ENCODE assay signal across 13 cellular contexts in genomic region chr7:38673795-38674194, GRCh38. TPM values are rescaled to one million over a fixed set of nuclear protein-coding genes. Genes with fewer than 3 reads are reported as not detected.
DNase-seq lines count a peak whose midpoint lies in the region; FAIRE-seq and TF ChIP-seq lines count a peak whose summit lies in the region.
"Had no signal": no experiment of that assay in that cellular context is flagged by ENCODE, and none has a peak within 500 bp of the region (broad histone marks: within the 10 kb centered on the region; RNA-seq: fewer than 3 reads in every experiment).

No MANE protein-coding gene starts in this region.

- no peaks in the 10 kb centered on the region for H3K36me3 Mint-ChIP-seq in astrocyte (ENCODE audit: low read depth, unreplicated experiment)

- no peak overlapping the region for H3K4me3 ChIP-seq in astrocyte (ENCODE audit: insufficient read depth, low read depth, low read length)
- no peak overlapping the region for H3K4me3 ChIP-seq in right atrium auricular region
- H3K4me3 ChIP-seq: GM12878, SJSA1, tibial artery had no signal

- no peaks in the 10 kb centered on the region for H3K4me1 Mint-ChIP-seq in astrocyte (ENCODE audit: low read depth, unreplicated experiment)
- H3K4me1 Mint-ChIP-seq: activated naive CD8-positive, alpha-beta T cell treated with anti-CD3 and anti-CD28 coated beads for 36 hours had no signal

- no peaks in the 10 kb centered on the region for H4K20me1 ChIP-seq in astrocyte (ENCODE audit: insufficient read depth, low read length)

- H3K79me2 ChIP-seq in astrocyte (ENCODE audit: insufficient read depth, low read length): no peaks in the 10 kb centered on the region

- H3K4me1 ChIP-seq in astrocyte (ENCODE audit: insufficient read depth, low read length) (no peaks in the 10 kb centered on the region), right atrium auricular region (no peaks in the 10 kb centered on the region)
- H3K4me1 ChIP-seq: SJSA1, tibial artery had no signal

- H3K27ac Mint-ChIP-seq in astrocyte (ENCODE audit: unreplicated experiment): no peak overlapping the region
- H3K27ac Mint-ChIP-seq: activated naive CD8-positive, alpha-beta T cell treated with anti-CD3 and anti-CD28 coated beads for 36 hours had no signal

- no peak overlapping the region for H3K9ac ChIP-seq in astrocyte (ENCODE audit: low read length)

- no peak overlapping the region for H3K4me3 Mint-ChIP-seq in astrocyte (ENCODE audit: unreplicated experiment)
- H3K4me3 Mint-ChIP-seq: activated naive CD8-positive, alpha-beta T cell treated with anti-CD3 and anti-CD28 coated beads for 36 hours had no signal

- no peaks in the 10 kb centered on the region for H3K9me3 ChIP-seq in astrocyte (ENCODE audit: insufficient read depth, low read depth, low read length)
- no peaks in the 10 kb centered on the region for H3K9me3 ChIP-seq in right atrium auricular region
- H3K9me3 ChIP-seq: SJSA1 had no signal

- H3K4me2 ChIP-seq in astrocyte (ENCODE audit: low read length): no peak overlapping the region

- H3K27ac ChIP-seq in astrocyte (ENCODE audit: low read depth, low read length) (no peak overlapping the region), right atrium auricular region (peak overlapping the region; percentile 5 to 34)
- H3K27ac ChIP-seq: SJSA1, tibial artery had no signal

- H3K27me3 ChIP-seq in astrocyte (ENCODE audit: insufficient read depth, low read length) (no peaks in the 10 kb centered on the region), right atrium auricular region (no peaks in the 10 kb centered on the region)
- H3K27me3 ChIP-seq: SJSA1, tibial artery had no signal

- peak overlapping the region; percentile 39 for H2AFZ ChIP-seq in astrocyte (ENCODE audit: low read depth, low read length)

- H3K9me3 Mint-ChIP-seq in astrocyte (ENCODE audit: unreplicated experiment): no peaks in the 10 kb centered on the region
- H3K9me3 Mint-ChIP-seq: activated naive CD8-positive, alpha-beta T cell treated with anti-CD3 and anti-CD28 coated beads for 36 hours had no signal

- no peak for FAIRE-seq in astrocyte (lab: Jason Lieb, UNC)
- FAIRE-seq: GM12878 had no signal

- peaks cover 6% of the 10 kb centered on the region for H3K27me3 Mint-ChIP-seq in astrocyte (ENCODE audit: low read depth, unreplicated experiment)
- H3K27me3 Mint-ChIP-seq: activated naive CD8-positive, alpha-beta T cell treated with anti-CD3 and anti-CD28 coated beads for 36 hours had no signal

- no peak for TF ChIP-seq CTCF in astrocyte (IDR thresholded peaks at IDR 0.05; ENCODE audit: insufficient read depth, low read depth, low read length)
- TF ChIP-seq CTCF in right atrium auricular region (IDR thresholded peaks at IDR 0.05): no peak

- DNase-seq in AG08395 (ENCODE audit: low spot score): peak; percentile 76
- DNase-seq in HT1080 (ENCODE audit: low read depth): peak; percentile 88
- DNase-seq in astrocyte (ENCODE audit: low read depth): peak; percentile 11
- DNase-seq in right atrium auricular region (ENCODE audit: low spot score): no peak
- no peak for DNase-seq in activated CD4-positive, CD25-positive, alpha-beta regulatory T cell (lab: John Stamatoyannopoulos, UW)
- DNase-seq in activated naive CD4-positive, alpha-beta T cell treated with anti-CD3 and anti-CD28 coated beads, Interleukin-2, amount 50 U/mL, for 16 hours: no peak
- DNase-seq in stimulated activated CD8-positive, alpha-beta memory T cell treated with anti-CD3 and anti-CD28 coated beads, Interleukin-4, amount 100 ng/mL, for 48 hours: no peak
- DNase-seq in GF-D8 (lab: John Stamatoyannopoulos, UW): no peak
- DNase-seq: activated naive CD8-positive, alpha-beta T cell treated with anti-CD3 and anti-CD28 coated beads for 36 hours; NCI-H2171 had no signal

- H3K36me3 ChIP-seq in astrocyte (ENCODE audit: insufficient read depth, low read length): no peaks in the 10 kb centered on the region
- no peaks in the 10 kb centered on the region for H3K36me3 ChIP-seq in right atrium auricular region
- H3K36me3 ChIP-seq: SJSA1, tibial artery had no signal

RNA-seq across cellular contexts. Expression of gene AMPH, which starts 42.6 kb away (rescaled TPM):
- total RNA-seq in HT1080 (2014; rRNA removed; shearing (Covaris generic)): 1.3 and 2.3 TPM in 2 replicates
- polyA plus RNA-seq in HT1080 (2015; cell fraction: cytosol; rRNA removed): 0.16 and 0.58 TPM in 2 replicates
- 0.37 and 0.46 TPM in 2 replicates for polyA plus RNA-seq in HT1080 (2015; cell fraction: nucleus; rRNA removed)
- total RNA-seq in astrocyte: 2.9 and 3.3 TPM in 2 replicates
- total RNA-seq in right atrium auricular region: 1 to 10 TPM; 5.3 to 9.0 TPM
- total RNA-seq: activated naive CD8-positive, alpha-beta T cell treated with anti-CD3 and anti-CD28 coated beads for 36 hours; SJSA1 had no signal

Comparison
In these comparisons a context has a peak if more than half of its experiments do, and no peak if none do; other contexts are left out.
1. DNase-seq: peak in AG08395 (single experiment), HT1080 (single experiment) and astrocyte (single experiment); none in right atrium auricular region (single experiment), activated CD4-positive, CD25-positive, alpha-beta regulatory T cell (0 of 4), activated naive CD4-positive, alpha-beta T cell treated with anti-CD3 and anti-CD28 coated beads, Interleukin-2, amount 50 U/mL, for 16 hours (single experiment), stimulated activated CD8-positive, alpha-beta memory T cell treated with anti-CD3 and anti-CD28 coated beads, Interleukin-4, amount 100 ng/mL, for 48 hours (single experiment) and GF-D8 (single experiment).